In the genomic region with DNA sequence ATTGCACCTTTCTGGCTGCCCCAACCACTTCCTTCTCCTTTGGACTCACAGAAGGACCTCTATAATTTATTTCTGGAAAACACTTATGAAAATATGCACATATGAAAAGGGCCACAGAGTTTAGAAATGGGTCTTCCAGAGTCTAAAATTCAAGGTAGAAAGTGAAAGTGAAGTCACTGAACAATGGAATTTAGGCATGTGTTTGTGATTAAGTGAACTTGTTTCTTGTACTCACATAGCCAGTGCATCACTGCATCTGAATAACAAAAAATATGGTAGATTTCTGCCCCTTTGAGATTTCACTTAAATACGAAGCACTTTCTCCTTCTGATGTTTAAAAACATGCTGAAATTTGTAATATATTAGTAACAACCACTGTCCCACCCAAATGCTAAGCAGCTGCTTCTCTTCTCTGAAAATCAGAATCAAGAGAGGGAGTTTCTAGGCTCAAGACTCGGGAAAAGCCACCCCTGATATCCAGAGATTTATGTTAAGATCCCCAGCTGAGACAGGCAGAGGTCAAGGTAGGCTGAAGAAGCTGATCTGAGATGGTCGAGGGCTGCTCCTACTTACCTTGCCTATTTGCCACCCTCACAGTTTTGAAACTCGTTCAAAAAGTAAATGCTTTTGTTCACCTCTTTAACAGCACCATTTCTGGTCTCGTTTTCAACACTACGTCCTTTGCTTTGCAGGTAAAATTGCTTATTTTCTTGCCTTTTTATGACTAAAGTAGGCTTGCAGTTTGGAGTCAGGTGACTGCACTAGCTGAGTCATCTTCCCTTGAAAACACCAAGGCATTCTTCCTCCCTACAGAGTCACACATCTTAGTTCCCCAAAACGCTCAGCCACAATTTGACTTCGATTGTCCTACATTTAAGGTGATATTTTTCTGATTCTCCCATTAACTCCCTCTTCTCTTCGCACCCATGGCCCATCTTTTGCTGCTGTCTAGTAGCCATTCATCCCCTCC, we compare ENCODE assay signal across 8 cellular contexts. TPM values are rescaled to one million over a fixed set of nuclear protein-coding genes. Genes with fewer than 3 reads are reported as not detected.
DNase-seq lines count a peak whose midpoint lies in the region; ATAC-seq and TF ChIP-seq lines count a peak whose summit lies in the region.

A gene (minus strand): TSS at position 694 of the 970 bp plus-strand sequence. CDS start 17,338 bp downstream, outside the sequence.

- TF ChIP-seq POLR2A in esophagus squamous epithelium (IDR thresholded peaks at IDR 0.05): no peak

- intact Hi-C loops in activated CD4-positive, alpha-beta T cell treated with anti-CD3 and anti-CD28 coated beads for 36 hours (cut with DNase I, micrococcal nuclease): loop anchor here in 1 of 2 experiments (5.0 kb wide), 1 partner anchor 53 kb away; no protein-coding TSS in a partner anchor
- intact Hi-C loops in activated CD4-positive, alpha-beta memory T cell treated with anti-CD3 and anti-CD28 coated beads for 36 hours (cut with micrococcal nuclease): loop anchor here (5.0 kb wide), 1 partner anchor 337 kb away; no protein-coding TSS in a partner anchor
- intact Hi-C loops in esophagus squamous epithelium (cut with DNase I): no loop called here

- no peaks in the 10 kb centered on the region for H3K27me3 ChIP-seq in esophagus squamous epithelium
- H3K27me3 ChIP-seq in BE2C: no peaks in the 10 kb centered on the region

- peak; percentile 85 for ATAC-seq in activated CD4-positive, alpha-beta T cell treated with anti-CD3 and anti-CD28 coated beads for 36 hours
- no peak for ATAC-seq in GM21381 (IDR thresholded peaks at IDR 0.05; ENCODE audit: unreplicated experiment)

- no peaks in the 10 kb centered on the region for H3K36me3 ChIP-seq in esophagus squamous epithelium
- H3K36me3 ChIP-seq in BE2C: no peaks in the 10 kb centered on the region

- no peaks in the 10 kb centered on the region for H3K36me3 Mint-ChIP-seq in activated CD4-positive, alpha-beta T cell treated with anti-CD3 and anti-CD28 coated beads for 36 hours (ENCODE audit: low read depth)
- H3K36me3 Mint-ChIP-seq in activated CD4-positive, alpha-beta memory T cell treated with anti-CD3 and anti-CD28 coated beads for 36 hours: no peaks in the 10 kb centered on the region

- CTCF ChIA-PET in activated CD4-positive, alpha-beta T cell treated with anti-CD3 and anti-CD28 coated beads for 36 hours (lab: Charles Lee): no interaction called here
- CTCF ChIA-PET in activated CD4-positive, alpha-beta memory T cell treated with anti-CD3 and anti-CD28 coated beads for 36 hours (lab: Charles Lee): no interaction called here

- H3K4me3 ChIP-seq in esophagus squamous epithelium: peak within 1 kb of the TSS in 1 of 4 donors; percentile 31
- H3K4me3 ChIP-seq in BE2C (ENCODE audit: low read depth, low read length): no peak within 1 kb of the TSS

- H3K9me3 ChIP-seq in esophagus squamous epithelium (no peaks in the 10 kb centered on the region), BE2C (no peaks in the 10 kb centered on the region)

- peaks cover 22% of the 10 kb centered on the region for H3K4me1 Mint-ChIP-seq in activated CD4-positive, alpha-beta T cell treated with anti-CD3 and anti-CD28 coated beads for 36 hours
- peaks cover 17% of the 10 kb centered on the region for H3K4me1 Mint-ChIP-seq in activated CD4-positive, alpha-beta memory T cell treated with anti-CD3 and anti-CD28 coated beads for 36 hours (ENCODE audit: low read depth)

- no peak for TF ChIP-seq CTCF in esophagus squamous epithelium (IDR thresholded peaks at IDR 0.05)
- TF ChIP-seq CTCF in BE2C (IDR thresholded peaks at IDR 0.05; ENCODE audit: low read depth, low read length): no peak

- H3K27me3 Mint-ChIP-seq in activated CD4-positive, alpha-beta T cell treated with anti-CD3 and anti-CD28 coated beads for 36 hours: no peaks in the 10 kb centered on the region
- peaks cover 2% of the 10 kb centered on the region for H3K27me3 Mint-ChIP-seq in activated CD4-positive, alpha-beta memory T cell treated with anti-CD3 and anti-CD28 coated beads for 36 hours

- H3K27ac ChIP-seq in esophagus squamous epithelium: no peak within 1 kb of the TSS

- H3K4me1 ChIP-seq in esophagus squamous epithelium (no peaks in the 10 kb centered on the region), BE2C (no peaks in the 10 kb centered on the region)

- H3K27ac Mint-ChIP-seq in activated CD4-positive, alpha-beta T cell treated with anti-CD3 and anti-CD28 coated beads for 36 hours: peak within 1 kb of the TSS; percentile 72
- peak within 1 kb of the TSS; percentile 6 for H3K27ac Mint-ChIP-seq in activated CD4-positive, alpha-beta memory T cell treated with anti-CD3 and anti-CD28 coated beads for 36 hours

- H3K4me3 Mint-ChIP-seq in activated CD4-positive, alpha-beta T cell treated with anti-CD3 and anti-CD28 coated beads for 36 hours: peak within 1 kb of the TSS; percentile 16
- peak within 1 kb of the TSS; percentile 46 for H3K4me3 Mint-ChIP-seq in activated CD4-positive, alpha-beta memory T cell treated with anti-CD3 and anti-CD28 coated beads for 36 hours

- POLR2A ChIA-PET in activated CD4-positive, alpha-beta T cell treated with anti-CD3 and anti-CD28 coated beads for 36 hours (lab: Charles Lee): no interaction called here
- POLR2A ChIA-PET in activated CD4-positive, alpha-beta memory T cell treated with anti-CD3 and anti-CD28 coated beads for 36 hours (lab: Charles Lee): no interaction called here

- WGBS in esophagus squamous epithelium, 2 donors: 33 to 34% methylated on average over 9 of the region's 9 CpGs

- H3K9me3 Mint-ChIP-seq in activated CD4-positive, alpha-beta T cell treated with anti-CD3 and anti-CD28 coated beads for 36 hours (ENCODE audit: low read depth): no peaks in the 10 kb centered on the region
- no peaks in the 10 kb centered on the region for H3K9me3 Mint-ChIP-seq in activated CD4-positive, alpha-beta memory T cell treated with anti-CD3 and anti-CD28 coated beads for 36 hours

- DNase-seq in activated CD4-positive, alpha-beta T cell treated with anti-CD3 and anti-CD28 coated beads for 36 hours: peak; percentile 28
- DNase-seq in activated CD4-positive, alpha-beta T cell treated with anti-CD3 and anti-CD28 coated beads, Interleukin-2, amount 50 U/mL, for 4 hours: no peak
- DNase-seq in HT1080 (ENCODE audit: low read depth) (peak; percentile 66), pons (ENCODE audit: low spot score) (peak; percentile 35), esophagus squamous epithelium (lab: John Stamatoyannopoulos, UW) (no peak), BE2C (no peak)
- peak; percentile 20 for DNase-seq in activated CD4-positive, alpha-beta memory T cell treated with anti-CD3 and anti-CD28 coated beads for 36 hours

RNA-seq across cellular contexts. Expression of the gene that starts here (rescaled TPM):
- not detected for total RNA-seq in activated CD4-positive, alpha-beta T cell treated with anti-CD3 and anti-CD28 coated beads for 36 hours
- 0.42 and 0.97 TPM in 2 replicates for total RNA-seq in HT1080 (2014; rRNA removed; shearing (Covaris generic))
- not detected in 2 replicates for polyA plus RNA-seq in HT1080 (2015; cell fraction: cytosol; rRNA removed)
- 0.20 and 0.29 TPM in 2 replicates for polyA plus RNA-seq in HT1080 (2015; cell fraction: nucleus; rRNA removed)
- not detected for total RNA-seq in activated CD4-positive, alpha-beta memory T cell treated with anti-CD3 and anti-CD28 coated beads for 36 hours
- not detected for total RNA-seq in esophagus squamous epithelium
- not detected for polyA plus RNA-seq in BE2C (2012; ENCODE audit: insufficient read depth, insufficient read length, low read depth)

Comparison
In these comparisons a context has a peak if more than half of its experiments do, and no peak if none do; other contexts are left out.
1. Peak in DNase-seq and ATAC-seq in activated CD4-positive, alpha-beta T cell treated with anti-CD3 and anti-CD28 coated beads for 36 hours; RNA of the gene not detected or under 1 TPM.
2. Peak in DNase-seq in HT1080; RNA of the gene not detected or under 1 TPM.
3. Peak in DNase-seq in activated CD4-positive, alpha-beta memory T cell treated with anti-CD3 and anti-CD28 coated beads for 36 hours; RNA of the gene not detected or under 1 TPM.